ENCODE assay signal across 14 cellular contexts in genomic region chr1:24828887-24829192, GRCh38.
DNase-seq lines count a peak whose midpoint lies in the region; ATAC-seq and TF ChIP-seq lines count a peak whose summit lies in the region.
"Had no signal": no experiment of that assay in that cellular context is flagged by ENCODE, and none has a peak within 500 bp of the region (broad histone marks: within the 10 kb centered on the region; RNA-seq: fewer than 3 reads in every experiment).

No MANE protein-coding gene starts in this region.

- H3K27ac Mint-ChIP-seq in HFFc6, result peak overlapping the region; percentile 68
- H3K27ac Mint-ChIP-seq: CD14-positive monocyte had no signal

- H3K4me3 Mint-ChIP-seq in HFFc6, result no peak overlapping the region
- H3K4me3 Mint-ChIP-seq: CD14-positive monocyte, neural progenitor cell had no signal

- H3K4me1 ChIP-seq in BE2C, result peaks cover 8% of the 10 kb centered on the region
- peaks cover 75% of the 10 kb centered on the region for H3K4me1 ChIP-seq in lower lobe of right lung

- intact Hi-C loops in lower lobe of right lung (cut with DNase I), result loop anchor here (5.0 kb wide), 1 partner anchor 142 kb away; no protein-coding TSS in a partner anchor

- no peaks in the 10 kb centered on the region for H3K27me3 ChIP-seq in BE2C
- no peaks in the 10 kb centered on the region for H3K27me3 ChIP-seq in lower lobe of right lung (ENCODE audit: low read depth)
- H3K27me3 ChIP-seq: neural progenitor cell had no signal

- H3K36me3 ChIP-seq in BE2C (no peaks in the 10 kb centered on the region), lower lobe of right lung (peaks cover 10% of the 10 kb centered on the region)
- H3K36me3 ChIP-seq: neural progenitor cell had no signal

- H3K9me3 ChIP-seq in BE2C (no peaks in the 10 kb centered on the region), lower lobe of right lung (no peaks in the 10 kb centered on the region)

- peaks cover 77% of the 10 kb centered on the region for H3K4me1 Mint-ChIP-seq in HFFc6 (ENCODE audit: low read depth)

- no peak for TF ChIP-seq CTCF in BE2C (IDR thresholded peaks at IDR 0.05; ENCODE audit: low read depth, low read length)
- no peak for TF ChIP-seq CTCF in HFFc6 (IDR thresholded peaks at IDR 0.05)
- TF ChIP-seq CTCF in lower lobe of right lung (IDR thresholded peaks at IDR 0.05), result no peak

- DNase-seq in BE2C (peak; percentile 25), HFFc6 (no peak), NCI-H69 (lab: John Stamatoyannopoulos, UW) (peak; percentile 95), lower lobe of right lung (no peak), SK-N-DZ (ENCODE audit: low spot score) (no peak), DMS53 treated with DMSO at 0.1 percent for 48 hours (lab: John Stamatoyannopoulos, UW; ENCODE audit: unreplicated experiment) (no peak)
- no peak for DNase-seq in activated effector memory CD4-positive, alpha-beta T cell treated with Interleukin-2 at 50 U/mL for 16 hours
- DNase-seq: activated T-cell treated with anti-CD3 and anti-CD28 coated beads for 4 hours; effector CD4-positive, alpha-beta T cell; NCI-H524 treated with DMSO at 0.1 percent for 48 hours; SHP77 treated with DMSO at 0.1 percent for 48 hours had no signal

- H3K4me3 ChIP-seq in BE2C (ENCODE audit: low read depth, low read length) (no peak overlapping the region), lower lobe of right lung (no peak overlapping the region)
- H3K4me3 ChIP-seq: neural progenitor cell had no signal

- H3K27ac ChIP-seq in lower lobe of right lung, result peak overlapping the region; percentile 13

- H3K9me3 Mint-ChIP-seq in HFFc6, result no peaks in the 10 kb centered on the region
- H3K9me3 Mint-ChIP-seq: CD14-positive monocyte, neural progenitor cell had no signal

- ATAC-seq in lower lobe of right lung, result no peak
- no peak for ATAC-seq in GM19324 (IDR thresholded peaks at IDR 0.05; ENCODE audit: low FRiP score, unreplicated experiment)

- H3K36me3 Mint-ChIP-seq in HFFc6 (ENCODE audit: low read depth), result peaks cover 15% of the 10 kb centered on the region

- H3K27me3 Mint-ChIP-seq in HFFc6 (ENCODE audit: insufficient read depth), result peaks cover 5% of the 10 kb centered on the region; the same call in 1 of the 2 replicates

Comparison
In these comparisons a context has a peak if more than half of its experiments do, and no peak if none do; other contexts are left out.
1. DNase-seq: peak in BE2C (single experiment) and NCI-H69 (single experiment); none in HFFc6 (single experiment), lower lobe of right lung (single experiment), activated effector memory CD4-positive, alpha-beta T cell treated with Interleukin-2 at 50 U/mL for 16 hours (single experiment), SK-N-DZ (single experiment) and DMS53 treated with DMSO at 0.1 percent for 48 hours (single experiment).